ENCODE assay signal across 9 cellular contexts in genomic region chr5:73305386-73305785, GRCh38.
"Had no signal": no experiment of that assay in that cellular context is flagged by ENCODE, and none has a peak within 500 bp of the region (broad histone marks: within the 10 kb centered on the region; RNA-seq: fewer than 3 reads in every experiment).

No MANE protein-coding gene starts in this region.

- H2AFZ ChIP-seq: GM23248 had no signal

- ATAC-seq: HCT116, HepG2 had no signal

- H3K9ac ChIP-seq: GM23248 had no signal

- H3K9me3 Mint-ChIP-seq: HFFc6 had no signal

- DNase-seq: GM23248, GOT3, H7, HFFc6, IMR-90 had no signal

- H3K4me1 ChIP-seq: HAP-1 had no signal

- FAIRE-seq: HepG2 had no signal

- H3K27ac Mint-ChIP-seq: HFFc6 had no signal

- H3K36me3 ChIP-seq: HAP-1 had no signal

- H3K4me3 Mint-ChIP-seq: HFFc6 had no signal

- H3K27ac ChIP-seq: GM23248, HL-60 had no signal

- H3K4me3 ChIP-seq: GM23248, HAP-1 had no signal
